ENCODE assay signal across 20 cellular contexts in genomic region chr2:40279479-40279878, GRCh38.
DNase-seq lines count a peak whose midpoint lies in the region; ATAC-seq and TF ChIP-seq lines count a peak whose summit lies in the region.
"Had no signal": no experiment of that assay in that cellular context is flagged by ENCODE, and none has a peak within 500 bp of the region (broad histone marks: within the 10 kb centered on the region; RNA-seq: fewer than 3 reads in every experiment).

No MANE protein-coding gene starts in this region.

- no peak overlapping the region for H2BK5ac ChIP-seq in mesenchymal stem cell (ENCODE audit: low read depth, low read length, poor library complexity, severe bottlenecking)

- H3K27me3 ChIP-seq in GM23248 (replicated peaks; ENCODE audit: insufficient read depth) (no peaks in the 10 kb centered on the region), adipocyte (replicated peaks; ENCODE audit: control insufficient read depth, insufficient read depth, low read length) (no peaks in the 10 kb centered on the region), mesenchymal stem cell (ENCODE audit: control insufficient read depth in 1 of 2, insufficient read depth in 1 of 2, low read length in 2 of 2) (no peaks in the 10 kb centered on the region), smooth muscle cell (ENCODE audit: low read depth) (no peaks in the 10 kb centered on the region)
- H3K27me3 ChIP-seq: right lobe of liver, suprapubic skin had no signal

- in situ Hi-C loops in GM23248 (cut with MboI), result no loop called here

- no peak overlapping the region for H3K14ac ChIP-seq in mesenchymal stem cell (ENCODE audit: low read length in 2 of 2)

- 90 to 96% methylated on average over 2 of the region's 2 CpGs for WGBS in GM23248 (ENCODE audit: low coverage in 1 of 2, low lambda C conversion rate in 2 of 2, missing lambda C conversion rate in 2 of 2), 2 experiments
- 100% methylated on average over 1 of the region's 2 CpGs for WGBS in mesenchymal stem cell
- WGBS in smooth muscle cell (ENCODE audit: low lambda C conversion rate), result 76% methylated on average over 2 of the region's 2 CpGs

- H4K8ac ChIP-seq in mesenchymal stem cell (ENCODE audit: low read length), result no peak overlapping the region

- H3K9ac ChIP-seq in GM23248, result peak overlapping the region; percentile 62
- peak overlapping the region; percentile 47 for H3K9ac ChIP-seq in adipocyte (ENCODE audit: low read length)
- peak overlapping the region; percentile 71 for H3K9ac ChIP-seq in mesenchymal stem cell (ENCODE audit: low read length)
- H3K9ac ChIP-seq in smooth muscle cell (ENCODE audit: low read depth), result no peak overlapping the region

- H4K91ac ChIP-seq in mesenchymal stem cell (ENCODE audit: low read length), result no peak overlapping the region

- H3K79me2 ChIP-seq in GM23248 (ENCODE audit: insufficient read depth) (peaks cover 8% of the 10 kb centered on the region; the same call in 1 of the 2 replicates), smooth muscle cell (ENCODE audit: low read depth) (no peaks in the 10 kb centered on the region)

- H3K4me2 ChIP-seq in GM23248 (ENCODE audit: unreplicated experiment) (peak overlapping the region; percentile 83), mesenchymal stem cell (ENCODE audit: low read length, poor library complexity, severe bottlenecking) (no peak overlapping the region), smooth muscle cell (peak overlapping the region; percentile 25)

- H3K4me1 ChIP-seq in GM23248 (ENCODE audit: insufficient read depth) (peaks cover 44% of the 10 kb centered on the region), adipocyte (ENCODE audit: control insufficient read depth, insufficient read depth, low read length) (peaks cover 52% of the 10 kb centered on the region), mesenchymal stem cell (ENCODE audit: control insufficient read depth, insufficient read depth, low read depth, low read length) (peaks cover 2% of the 10 kb centered on the region), smooth muscle cell (ENCODE audit: low read depth) (no peaks in the 10 kb centered on the region)
- H3K4me1 ChIP-seq: right lobe of liver had no signal

- H2BK15ac ChIP-seq in mesenchymal stem cell (ENCODE audit: low read depth, poor library complexity, severe bottlenecking), result no peak overlapping the region

- H3K18ac ChIP-seq in mesenchymal stem cell (ENCODE audit: low read depth in 1 of 2, low read length in 2 of 2), result no peak overlapping the region

- H3K79me1 ChIP-seq in mesenchymal stem cell (replicated peaks; ENCODE audit: low read length, poor library complexity, severe bottlenecking), result peaks cover 2% of the 10 kb centered on the region

- no peaks in the 10 kb centered on the region for H4K20me1 ChIP-seq in GM23248 (ENCODE audit: insufficient read depth)
- H4K20me1 ChIP-seq in smooth muscle cell (ENCODE audit: low read depth), result no peaks in the 10 kb centered on the region

- DNase-seq in GM23248 (no peak), adipocyte (ENCODE audit: low read depth) (no peak), mesenchymal stem cell (no peak), smooth muscle cell (lab: John Stamatoyannopoulos, UW; ENCODE audit: unreplicated experiment) (no peak), kidney glomerular epithelial cell (lab: John Stamatoyannopoulos, UW) (no peak)
- DNase-seq: activated naive CD4-positive, alpha-beta T cell treated with Interleukin-2 at 50 U/mL for 16 hours; activated T-cell treated with anti-CD3 and anti-CD28 coated beads, Interleukin-2, amount 50 U/mL, for 24 hours; CD4-positive, alpha-beta memory T cell; GDM1; KG1; MV-4-11; NCI-H187; occipital lobe; right lobe of liver had no signal

- H3K9me2 ChIP-seq in GM23248 (ENCODE audit: insufficient read depth), result no peaks in the 10 kb centered on the region

- H3K4ac ChIP-seq in mesenchymal stem cell (ENCODE audit: low read depth in 1 of 2, low read length in 2 of 2), result no peak overlapping the region

- H3F3A ChIP-seq in GM23248 (ENCODE audit: insufficient read depth), result peaks cover 32% of the 10 kb centered on the region
- H3F3A ChIP-seq in smooth muscle cell (ENCODE audit: low read depth), result no peaks in the 10 kb centered on the region

- TF ChIP-seq CTCF in smooth muscle cell (IDR thresholded peaks at IDR 0.05; ENCODE audit: borderline replicate concordance, insufficient read depth, poor library complexity, severe bottlenecking), result no peak

- H3K9me3 ChIP-seq in GM23248 (ENCODE audit: low read depth) (no peaks in the 10 kb centered on the region), adipocyte (ENCODE audit: control insufficient read depth, low read length) (no peaks in the 10 kb centered on the region), mesenchymal stem cell (ENCODE audit: control insufficient read depth, low read length) (no peaks in the 10 kb centered on the region), smooth muscle cell (replicated peaks; ENCODE audit: low read depth) (no peaks in the 10 kb centered on the region)
- H3K9me3 ChIP-seq: right lobe of liver, suprapubic skin had no signal

- H2AK5ac ChIP-seq in mesenchymal stem cell (ENCODE audit: low read length, severe bottlenecking), result peak overlapping the region; percentile 62

- no peak overlapping the region for H2BK12ac ChIP-seq in mesenchymal stem cell (ENCODE audit: low read length in 2 of 2)

- H3K27ac ChIP-seq in GM23248 (no peak overlapping the region), mesenchymal stem cell (ENCODE audit: low read length, poor library complexity, severe bottlenecking) (peak overlapping the region; percentile 10), smooth muscle cell (ENCODE audit: low read depth) (no peak overlapping the region)
- H3K27ac ChIP-seq: right lobe of liver, suprapubic skin had no signal

- H2AFZ ChIP-seq in GM23248 (peak overlapping the region; percentile 71), mesenchymal stem cell (ENCODE audit: low read depth, low read length) (no peak overlapping the region), smooth muscle cell (ENCODE audit: low read depth) (peak overlapping the region; percentile 57)

- no peak overlapping the region for H3K23ac ChIP-seq in mesenchymal stem cell (ENCODE audit: low read length in 2 of 2)

- no peak overlapping the region for H2BK120ac ChIP-seq in mesenchymal stem cell (ENCODE audit: low read depth, low read length)

- H3K36me3 ChIP-seq in GM23248 (ENCODE audit: low read depth) (no peaks in the 10 kb centered on the region), adipocyte (ENCODE audit: control insufficient read depth, insufficient read depth, low read length, severe bottlenecking) (no peaks in the 10 kb centered on the region), mesenchymal stem cell (ENCODE audit: control insufficient read depth in 1 of 2, insufficient read depth in 2 of 2, low read depth in 1 of 2, low read length in 2 of 2) (no peaks in the 10 kb centered on the region), smooth muscle cell (ENCODE audit: low read depth) (no peaks in the 10 kb centered on the region)
- H3K36me3 ChIP-seq: right lobe of liver, suprapubic skin had no signal

- ATAC-seq in HG03025 (IDR thresholded peaks at IDR 0.05; ENCODE audit: low FRiP score, unreplicated experiment), result no peak
- ATAC-seq in GM19351 (IDR thresholded peaks at IDR 0.05; ENCODE audit: unreplicated experiment), result no peak
- ATAC-seq: activated CD4-positive, CD25-positive, alpha-beta regulatory T cell treated with anti-CD3 and anti-CD28 coated beads, Interleukin-2, amount 50 U/mL, for 24 hours; stimulated activated effector memory CD8-positive, alpha-beta T cell treated with anti-CD3 and anti-CD28 coated beads, Interleukin-12 subunit alpha, Interleukin-12 subunit beta, amount 100 ng/mL, for 72 hours had no signal

- peak overlapping the region; percentile 61 for H3K4me3 ChIP-seq in GM23248
- peak overlapping the region; percentile 67 for H3K4me3 ChIP-seq in adipocyte (ENCODE audit: low read length)
- no peak overlapping the region for H3K4me3 ChIP-seq in mesenchymal stem cell (ENCODE audit: insufficient read depth in 1 of 2, low read depth in 1 of 2, low read length in 2 of 2)
- no peak overlapping the region for H3K4me3 ChIP-seq in smooth muscle cell
- H3K4me3 ChIP-seq: lung, right lobe of liver, suprapubic skin had no signal

Comparison
In these comparisons a context has a peak if more than half of its experiments do, and no peak if none do; other contexts are left out.
1. H3K4me3 ChIP-seq: peak in GM23248 (single experiment) and adipocyte (single experiment); none in mesenchymal stem cell (0 of 2) and smooth muscle cell (single experiment).